Comparison of ENCODE assay signal across 10 cellular contexts in genomic region chr15:78374436-78375393, GRCh38. TPM values are rescaled to one million over a fixed set of nuclear protein-coding genes. Genes with fewer than 3 reads are reported as not detected.
A peak's percentile ranks its signal among the peaks of the same experiment; 100 is the strongest.
DNase-seq lines count a peak whose midpoint lies in the region; ATAC-seq, FAIRE-seq and TF ChIP-seq lines count a peak whose summit lies in the region.
"Had no signal": no experiment of that assay in that cellular context is flagged by ENCODE, and none has a peak within 500 bp of the region (broad histone marks: within the 10 kb centered on the region; RNA-seq: fewer than 3 reads in every experiment).

No MANE protein-coding gene starts in this region.

- peak; percentile 34 for DNase-seq in activated CD4-positive, alpha-beta T cell treated with anti-CD3 and anti-CD28 coated beads for 36 hours
- no peak for DNase-seq in activated CD4-positive, alpha-beta T cell treated with anti-CD3 and anti-CD28 coated beads, Interleukin-2, amount 50 U/mL, for 48 hours
- DNase-seq in epithelial cell of prostate (ENCODE audit: low read depth, low spot score) (peak; percentile 64), D721Med (ENCODE audit: insufficient read length, low spot score) (no peak), cortex of kidney (lab: John Stamatoyannopoulos, UW) (no peak)
- no peak for DNase-seq in stimulated activated naive CD8-positive, alpha-beta T cell treated with anti-CD3 and anti-CD28 coated beads, Interleukin-15, amount 100 ng/mL, for 72 hours
- DNase-seq: T1000 had no signal

- POLR2A ChIA-PET in activated CD4-positive, alpha-beta T cell treated with anti-CD3 and anti-CD28 coated beads for 36 hours (lab: Charles Lee), result no interaction called here

- H3K36me3 Mint-ChIP-seq in activated CD4-positive, alpha-beta T cell treated with anti-CD3 and anti-CD28 coated beads for 36 hours (ENCODE audit: low read depth), result no peaks in the 10 kb centered on the region

- H3K9me3 Mint-ChIP-seq in activated CD4-positive, alpha-beta T cell treated with anti-CD3 and anti-CD28 coated beads for 36 hours (ENCODE audit: low read depth), result no peaks in the 10 kb centered on the region
- no peaks in the 10 kb centered on the region for H3K9me3 Mint-ChIP-seq in stimulated activated naive CD8-positive, alpha-beta T cell treated with anti-CD3 and anti-CD28 coated beads, Interleukin-15, amount 100 ng/mL, for 72 hours

- CTCF ChIA-PET in activated CD4-positive, alpha-beta T cell treated with anti-CD3 and anti-CD28 coated beads for 36 hours (lab: Charles Lee), result interaction anchor here (0.7 kb wide), 1 partner anchor 11 kb away, joined by 3 read pairs; no protein-coding TSS in a partner anchor

- no peak for FAIRE-seq in D721Med (lab: Jason Lieb, UNC)

- intact Hi-C loops in activated CD4-positive, alpha-beta T cell treated with anti-CD3 and anti-CD28 coated beads for 36 hours (cut with DNase I, micrococcal nuclease), result no loop called here

- H3K4me3 Mint-ChIP-seq in activated CD4-positive, alpha-beta T cell treated with anti-CD3 and anti-CD28 coated beads for 36 hours, result no peak overlapping the region
- peak overlapping the region in 1 of 2 donors; percentile 19 for H3K4me3 Mint-ChIP-seq in stimulated activated naive CD8-positive, alpha-beta T cell treated with anti-CD3 and anti-CD28 coated beads, Interleukin-15, amount 100 ng/mL, for 72 hours

- no peak overlapping the region for H3K27ac Mint-ChIP-seq in activated CD4-positive, alpha-beta T cell treated with anti-CD3 and anti-CD28 coated beads for 36 hours
- peak overlapping the region in 1 of 2 donors; percentile 82 for H3K27ac Mint-ChIP-seq in stimulated activated naive CD8-positive, alpha-beta T cell treated with anti-CD3 and anti-CD28 coated beads, Interleukin-15, amount 100 ng/mL, for 72 hours

- peak; percentile 71 for ATAC-seq in activated CD4-positive, alpha-beta T cell treated with anti-CD3 and anti-CD28 coated beads for 36 hours
- ATAC-seq in stimulated activated naive CD8-positive, alpha-beta T cell treated with anti-CD3 and anti-CD28 coated beads, Interleukin-15, amount 100 ng/mL, for 72 hours, result peak; percentile 74
- ATAC-seq in GM18517 (IDR thresholded peaks at IDR 0.05; ENCODE audit: unreplicated experiment), result no peak

- TF ChIP-seq CTCF in D721Med (IDR thresholded peaks at IDR 0.05; ENCODE audit: insufficient read depth, missing control alignments), result no peak

- H3K27me3 Mint-ChIP-seq in activated CD4-positive, alpha-beta T cell treated with anti-CD3 and anti-CD28 coated beads for 36 hours, result peaks cover 2% of the 10 kb centered on the region
- H3K27me3 Mint-ChIP-seq in stimulated activated naive CD8-positive, alpha-beta T cell treated with anti-CD3 and anti-CD28 coated beads, Interleukin-15, amount 100 ng/mL, for 72 hours, result no peaks in the 10 kb centered on the region

- peak overlapping the region; percentile 40 for H3K27ac ChIP-seq in epithelial cell of prostate

- H3K4me1 Mint-ChIP-seq in activated CD4-positive, alpha-beta T cell treated with anti-CD3 and anti-CD28 coated beads for 36 hours, result peaks cover 8% of the 10 kb centered on the region
- H3K4me1 Mint-ChIP-seq in stimulated activated naive CD8-positive, alpha-beta T cell treated with anti-CD3 and anti-CD28 coated beads, Interleukin-15, amount 100 ng/mL, for 72 hours, result peaks cover 13% of the 10 kb centered on the region

TF ChIP-seq in PFSK-1, 5 proteins besides CTCF, POLR2A, EP300 and RAD21:
- no peak for TF ChIP-seq POLR2AphosphoS5 (IDR thresholded peaks at IDR 0.05; ENCODE audit: low read depth, low read length)
- peak; percentile 15 for TF ChIP-seq FOXP2 (optimal IDR thresholded peaks at IDR 0.05; ENCODE audit: borderline replicate concordance, extremely low read depth, extremely low read length, insufficient read depth)
- peak; percentile 51; the same call in 1 of the 2 replicates for TF ChIP-seq SIN3A (IDR thresholded peaks at IDR 0.05; ENCODE audit: borderline replicate concordance, insufficient read depth, low read length)

RNA-seq across cellular contexts. Expression of gene CRABP1, which starts 34.6 kb away (rescaled TPM):
- under 1 TPM; 0.90 to 0.96 TPM for total RNA-seq in activated CD4-positive, alpha-beta T cell treated with anti-CD3 and anti-CD28 coated beads for 36 hours
- polyA plus RNA-seq in PFSK-1 (2012; ENCODE audit: insufficient read length, low read depth), result 0.70 TPM
- polyA plus RNA-seq: AG04450 had no signal

Comparison
In these comparisons a context has a peak if more than half of its experiments do, and no peak if none do; other contexts are left out.
1. DNase-seq: peak in activated CD4-positive, alpha-beta T cell treated with anti-CD3 and anti-CD28 coated beads for 36 hours (single experiment) and epithelial cell of prostate (single experiment); none in activated CD4-positive, alpha-beta T cell treated with anti-CD3 and anti-CD28 coated beads, Interleukin-2, amount 50 U/mL, for 48 hours (0 of 2), stimulated activated naive CD8-positive, alpha-beta T cell treated with anti-CD3 and anti-CD28 coated beads, Interleukin-15, amount 100 ng/mL, for 72 hours (0 of 2), D721Med (single experiment) and cortex of kidney (single experiment).